ENCODE assay signal across 9 cellular contexts in genomic region chr15:52295421-52295991, GRCh38. TPM values are rescaled to one million over a fixed set of nuclear protein-coding genes. Genes with fewer than 3 reads are reported as not detected.
DNase-seq lines count a peak whose midpoint lies in the region; ATAC-seq and TF ChIP-seq lines count a peak whose summit lies in the region.
"Had no signal": no experiment of that assay in that cellular context is flagged by ENCODE, and none has a peak within 500 bp of the region (broad histone marks: within the 10 kb centered on the region; RNA-seq: fewer than 3 reads in every experiment).

Gene MYO5C (minus strand): TSS chr15:52295804. CDS start chr15:52295636, 168 bp downstream.

- peak within 1 kb of the TSS; percentile 35 for H3K4me3 ChIP-seq in ovary

- TF ChIP-seq EP300 in ovary (IDR thresholded peaks at IDR 0.05) = no peak

- no peak for ATAC-seq in GM19351 (IDR thresholded peaks at IDR 0.05; ENCODE audit: unreplicated experiment)
- ATAC-seq in GM21786 (IDR thresholded peaks at IDR 0.05; ENCODE audit: unreplicated experiment) = no peak

- no peak for TF ChIP-seq CTCF in ovary (IDR thresholded peaks at IDR 0.05)

- H3K9me3 Mint-ChIP-seq in activated T-helper 2 cell treated with anti-CD3 and anti-CD28 coated beads, Interferon-gamma antibody, Interleukin-2, Interleukin-4, amounts not matched to agents 10 μg/mL and 5 μg/mL and 100 μg/mL, durations not matched to agents 14 hours and 24 hours and 36 hours = peaks cover 3% of the 10 kb centered on the region

- no peaks in the 10 kb centered on the region for H3K36me3 ChIP-seq in ovary

- peaks cover 59% of the 10 kb centered on the region for H3K27me3 Mint-ChIP-seq in activated T-helper 2 cell treated with anti-CD3 and anti-CD28 coated beads, Interferon-gamma antibody, Interleukin-2, Interleukin-4, amounts not matched to agents 10 μg/mL and 5 μg/mL and 100 μg/mL, durations not matched to agents 14 hours and 24 hours and 36 hours (ENCODE audit: low read depth)

- DNase-seq in SIG-M5 treated with dmso at 0.1 percent for 504 hours (lab: John Stamatoyannopoulos, UW; ENCODE audit: unreplicated experiment) = peak; percentile 33
- no peak for DNase-seq in SIG-M5 (lab: John Stamatoyannopoulos, UW)
- peak; percentile 68 for DNase-seq in NCI-H146 treated with DMSO at 0.1 percent for 48 hours (lab: John Stamatoyannopoulos, UW; ENCODE audit: unreplicated experiment)
- no peak for DNase-seq in activated T-helper 2 cell treated with anti-CD3 and anti-CD28 coated beads, Interferon-gamma antibody, Interleukin-2, Interleukin-4, amounts not matched to agents 10 μg/mL and 5 μg/mL and 100 μg/mL, durations not matched to agents 14 hours and 24 hours and 36 hours (ENCODE audit: low spot score)
- DNase-seq in cardiac septum (ENCODE audit: low spot score) = peak; percentile 81
- peak in 4 of 5 donors; percentile 50 to 67 (median 53) for DNase-seq in ovary
- DNase-seq: DND-41 had no signal

- H3K9me3 ChIP-seq in ovary = no peaks in the 10 kb centered on the region

- WGBS in ovary, 3 donors = 1 to 2% (median 1%) methylated on average over 36 to 65 of the region's 65 CpGs

- no peak for TF ChIP-seq POLR2A in ovary (IDR thresholded peaks at IDR 0.05)

- peaks cover 9% of the 10 kb centered on the region for H3K4me1 Mint-ChIP-seq in activated T-helper 2 cell treated with anti-CD3 and anti-CD28 coated beads, Interferon-gamma antibody, Interleukin-2, Interleukin-4, amounts not matched to agents 10 μg/mL and 5 μg/mL and 100 μg/mL, durations not matched to agents 14 hours and 24 hours and 36 hours (ENCODE audit: low read depth)

- H3K4me3 Mint-ChIP-seq in activated T-helper 2 cell treated with anti-CD3 and anti-CD28 coated beads, Interferon-gamma antibody, Interleukin-2, Interleukin-4, amounts not matched to agents 10 μg/mL and 5 μg/mL and 100 μg/mL, durations not matched to agents 14 hours and 24 hours and 36 hours (ENCODE audit: low read depth) = peak within 1 kb of the TSS; percentile 59

- H3K4me1 ChIP-seq in ovary (ENCODE audit: insufficient read depth) = peaks cover 3% of the 10 kb centered on the region

- H3K27ac Mint-ChIP-seq in activated T-helper 2 cell treated with anti-CD3 and anti-CD28 coated beads, Interferon-gamma antibody, Interleukin-2, Interleukin-4, amounts not matched to agents 10 μg/mL and 5 μg/mL and 100 μg/mL, durations not matched to agents 14 hours and 24 hours and 36 hours = no peak within 1 kb of the TSS

- no peak within 1 kb of the TSS for H3K27ac ChIP-seq in ovary

- intact Hi-C loops in activated T-helper 2 cell treated with anti-CD3 and anti-CD28 coated beads, Interferon-gamma antibody, Interleukin-2, Interleukin-4, amounts not matched to agents 10 μg/mL and 5 μg/mL and 100 μg/mL, durations not matched to agents 14 hours and 24 hours and 36 hours (cut with micrococcal nuclease) = no loop called here
- intact Hi-C loops in cardiac septum (cut with DNase I) (no loop called here), ovary (cut with DNase I) (no loop called here)

- peaks cover 2% of the 10 kb centered on the region for H3K27me3 ChIP-seq in ovary

- H3K36me3 Mint-ChIP-seq in activated T-helper 2 cell treated with anti-CD3 and anti-CD28 coated beads, Interferon-gamma antibody, Interleukin-2, Interleukin-4, amounts not matched to agents 10 μg/mL and 5 μg/mL and 100 μg/mL, durations not matched to agents 14 hours and 24 hours and 36 hours (ENCODE audit: low read depth) = no peaks in the 10 kb centered on the region

RNA-seq across cellular contexts. Expression of gene MYO5C, which starts in this region (rescaled TPM):
- total RNA-seq in activated T-helper 2 cell treated with anti-CD3 and anti-CD28 coated beads, Interferon-gamma antibody, Interleukin-2, Interleukin-4, amounts not matched to agents 10 μg/mL and 5 μg/mL and 100 μg/mL, durations not matched to agents 14 hours and 24 hours and 36 hours = 0.32 and 0.64 TPM in 2 replicates
- total RNA-seq in cardiac septum = 2.0 TPM
- 10 to 100 TPM in 4 of 7 donors, 1 to 10 TPM in 3; 1.1 to 23.6 (median 10.8) TPM for total RNA-seq in ovary
- polyA plus RNA-seq in ovary = 1 to 10 TPM; 3.4 to 4.5 TPM

Comparison
In these comparisons a context has a peak if more than half of its experiments do, and no peak if none do; other contexts are left out.
1. DNase-seq: peak in SIG-M5 treated with dmso at 0.1 percent for 504 hours (single experiment), NCI-H146 treated with DMSO at 0.1 percent for 48 hours (single experiment), cardiac septum (single experiment) and ovary (4 of 5); none in SIG-M5 (single experiment) and activated T-helper 2 cell treated with anti-CD3 and anti-CD28 coated beads, Interferon-gamma antibody, Interleukin-2, Interleukin-4, amounts not matched to agents 10 μg/mL and 5 μg/mL and 100 μg/mL, durations not matched to agents 14 hours and 24 hours and 36 hours (single experiment).